ENCODE assay signal across 17 cellular contexts in the genomic region with DNA sequence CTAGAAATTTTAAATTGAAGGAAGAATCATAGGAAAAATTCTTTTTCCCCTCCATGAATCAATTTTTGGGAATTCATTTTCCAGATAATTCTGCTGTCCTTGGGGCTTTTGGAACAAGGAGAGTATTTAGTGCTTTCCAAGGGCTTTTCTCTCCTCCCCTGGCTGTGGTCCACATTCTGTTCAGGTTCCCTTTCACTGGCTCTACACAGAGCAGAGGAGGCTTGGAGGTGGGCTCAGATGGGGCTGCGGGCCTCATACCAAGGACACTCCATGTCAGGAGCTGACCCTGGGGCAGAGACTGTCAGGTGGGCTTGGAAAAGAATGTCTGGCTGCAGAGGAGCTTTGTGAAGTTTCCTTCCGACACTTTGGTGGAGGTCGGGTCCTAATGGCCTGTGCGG.
DNase-seq lines count a peak whose midpoint lies in the region; ATAC-seq and TF ChIP-seq lines count a peak whose summit lies in the region.
"Had no signal": no experiment of that assay in that cellular context is flagged by ENCODE, and none has a peak within 500 bp of the region (broad histone marks: within the 10 kb centered on the region; RNA-seq: fewer than 3 reads in every experiment).

No MANE protein-coding gene starts in this region.

- no peaks in the 10 kb centered on the region for H3K36me3 ChIP-seq in right atrium auricular region
- no peaks in the 10 kb centered on the region for H3K36me3 ChIP-seq in trophoblast cell (ENCODE audit: control insufficient read depth in 1 of 2, insufficient read depth in 2 of 2, low read length in 2 of 2)
- H3K36me3 ChIP-seq: BE2C, HAP-1 had no signal

- H3K4me3 ChIP-seq in right atrium auricular region, result no peak overlapping the region
- no peak overlapping the region for H3K4me3 ChIP-seq in trophoblast cell (ENCODE audit: low read depth, low read length)
- H3K4me3 ChIP-seq: GM12878, GM23248, HAP-1 had no signal

- no peaks in the 10 kb centered on the region for H3K9me3 ChIP-seq in right atrium auricular region
- peaks cover 4% of the 10 kb centered on the region for H3K9me3 ChIP-seq in trophoblast cell (ENCODE audit: insufficient read depth, low read depth, low read length)
- H3K9me3 ChIP-seq: BE2C, HAP-1 had no signal

- H3K27ac Mint-ChIP-seq in activated T-helper 17 cell treated with anti-CD3 and anti-CD28 coated beads, Interleukin-2, amount 50 U/mL, for 72 hours, result no peak overlapping the region
- H3K27ac Mint-ChIP-seq: CD8-positive, alpha-beta T cell had no signal

- WGBS in trophoblast cell (ENCODE audit: extremely low coverage, insufficient coverage, insufficient read length), result no CpG with 5 or more reads among the region's 4 CpGs

- no peak overlapping the region for H3K14ac ChIP-seq in trophoblast cell (ENCODE audit: low read length)

- H4K12ac ChIP-seq in trophoblast cell (ENCODE audit: low read depth, low read length), result no peak overlapping the region

- no peak for TF ChIP-seq CTCF in right atrium auricular region (IDR thresholded peaks at IDR 0.05)

- no peak overlapping the region for H2AK5ac ChIP-seq in trophoblast cell (ENCODE audit: low read length)

- peaks cover 5% of the 10 kb centered on the region for H3K4me1 Mint-ChIP-seq in activated T-helper 17 cell treated with anti-CD3 and anti-CD28 coated beads, Interleukin-2, amount 50 U/mL, for 72 hours

- H3K4me3 Mint-ChIP-seq in activated T-helper 17 cell treated with anti-CD3 and anti-CD28 coated beads, Interleukin-2, amount 50 U/mL, for 72 hours, result no peak overlapping the region
- H3K4me3 Mint-ChIP-seq: CD8-positive, alpha-beta T cell had no signal

- H3K27me3 ChIP-seq in right atrium auricular region (no peaks in the 10 kb centered on the region), trophoblast cell (ENCODE audit: insufficient read depth, low read length) (no peaks in the 10 kb centered on the region)
- H3K27me3 ChIP-seq: BE2C had no signal

- H2BK120ac ChIP-seq in trophoblast cell (ENCODE audit: insufficient read depth, low read length, poor library complexity), result no peak overlapping the region

- H2BK12ac ChIP-seq in trophoblast cell (ENCODE audit: low read length), result peak overlapping the region; percentile 59

- H4K8ac ChIP-seq in trophoblast cell (ENCODE audit: low read depth, low read length), result no peak overlapping the region

- intact Hi-C loops in Right ventricle myocardium superior (cut with DNase I) (no loop called here), cardiac septum (cut with DNase I) (no loop called here)

- no peak overlapping the region for H3K4me2 ChIP-seq in trophoblast cell (ENCODE audit: low read length)

- H3K79me1 ChIP-seq in trophoblast cell (ENCODE audit: low read length), result peaks cover 14% of the 10 kb centered on the region

- no peak overlapping the region for H2BK5ac ChIP-seq in trophoblast cell (ENCODE audit: low read depth, low read length, poor library complexity)

- no peak overlapping the region for H3K4ac ChIP-seq in trophoblast cell (ENCODE audit: low read depth, low read length)

- H3K9me3 Mint-ChIP-seq in activated T-helper 17 cell treated with anti-CD3 and anti-CD28 coated beads, Interleukin-2, amount 50 U/mL, for 72 hours, result no peaks in the 10 kb centered on the region
- H3K9me3 Mint-ChIP-seq: CD8-positive, alpha-beta T cell had no signal

- peak; percentile 49 for ATAC-seq in Right ventricle myocardium superior (ENCODE audit: poor library complexity)
- no peak for ATAC-seq in activated T-helper 17 cell treated with anti-CD3 and anti-CD28 coated beads, Interleukin-2, amount 50 U/mL, for 72 hours (replicated peaks)
- ATAC-seq: CD8-positive, alpha-beta T cell; GM12878 had no signal

- H3K36me3 Mint-ChIP-seq in activated T-helper 17 cell treated with anti-CD3 and anti-CD28 coated beads, Interleukin-2, amount 50 U/mL, for 72 hours (ENCODE audit: low read depth), result no peaks in the 10 kb centered on the region
- H3K36me3 Mint-ChIP-seq: CD8-positive, alpha-beta T cell had no signal

- no peaks in the 10 kb centered on the region for H3K79me2 ChIP-seq in trophoblast cell (ENCODE audit: control insufficient read depth, insufficient read depth, low read length, poor library complexity)

- peak overlapping the region; percentile 58 to 61 for H3K27ac ChIP-seq in right atrium auricular region
- no peak overlapping the region for H3K27ac ChIP-seq in trophoblast cell (ENCODE audit: low read depth, low read length)
- H3K27ac ChIP-seq: GM23248, HL-60 had no signal

- no peak overlapping the region for H2AFZ ChIP-seq in trophoblast cell (ENCODE audit: insufficient read depth, low read length, poor library complexity)
- H2AFZ ChIP-seq: GM23248 had no signal

- DNase-seq in Right ventricle myocardium superior (peak; percentile 30), cardiac septum (ENCODE audit: low spot score) (no peak), right atrium auricular region (ENCODE audit: low spot score) (no peak), trophoblast cell (no peak), UCSD-AML1 (lab: John Stamatoyannopoulos, UW; ENCODE audit: unreplicated experiment) (no peak), T1000 (lab: John Stamatoyannopoulos, UW) (no peak)
- DNase-seq: BE2C; CD8-positive, alpha-beta T cell; EL; GM23248; IMR-90; NCI-H187 treated with DMSO at 0.1 percent for 48 hours; NCI-H526 treated with DMSO at 0.1 percent for 48 hours had no signal

- H3K4me1 ChIP-seq in right atrium auricular region, result peaks cover 0 to 38% of the 10 kb centered on the region in 2 donors
- H3K4me1 ChIP-seq in trophoblast cell (ENCODE audit: control insufficient read depth in 1 of 2, insufficient read depth in 2 of 2, low read length in 2 of 2), result peaks cover 4 to 6% of the 10 kb centered on the region in 2 experiments
- H3K4me1 ChIP-seq: BE2C had no signal

- no peak overlapping the region for H3K18ac ChIP-seq in trophoblast cell (ENCODE audit: low read length)

- peak overlapping the region; percentile 28 for H4K91ac ChIP-seq in trophoblast cell (ENCODE audit: low read depth, low read length)

- no peak overlapping the region for H3K23ac ChIP-seq in trophoblast cell (ENCODE audit: low read length)

- H3K27me3 Mint-ChIP-seq in activated T-helper 17 cell treated with anti-CD3 and anti-CD28 coated beads, Interleukin-2, amount 50 U/mL, for 72 hours, result no peaks in the 10 kb centered on the region

- H3K9ac ChIP-seq in trophoblast cell (ENCODE audit: low read length), result no peak overlapping the region
- H3K9ac ChIP-seq: GM23248 had no signal
